In the genomic region with DNA sequence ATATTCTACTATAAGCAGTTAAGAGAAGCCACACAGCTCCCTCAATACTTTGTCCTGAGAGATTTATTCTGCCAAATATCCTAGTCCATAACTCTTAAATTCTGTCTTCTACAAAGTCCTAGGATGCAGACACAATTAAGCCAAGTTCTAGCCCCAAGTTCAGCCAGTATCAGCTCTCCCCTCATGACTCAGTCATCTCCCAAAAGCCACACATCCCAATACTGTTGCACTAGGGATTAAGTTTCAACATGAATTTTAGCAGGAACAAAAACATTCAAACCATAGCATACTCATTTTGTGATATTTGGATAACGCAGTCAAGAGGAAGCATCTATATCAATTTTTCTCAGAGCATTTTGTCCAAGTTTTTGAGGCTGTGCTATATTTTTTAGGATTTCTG, we compare ENCODE assay signal across 26 cellular contexts.
"Had no signal": no experiment of that assay in that cellular context is flagged by ENCODE, and none has a peak within 500 bp of the region (broad histone marks: within the 10 kb centered on the region; RNA-seq: fewer than 3 reads in every experiment).

No MANE protein-coding gene starts in this region.

- H3K4me1 ChIP-seq: ascending aorta had no signal

- H3K9me3 ChIP-seq: ascending aorta, SK-N-SH had no signal

- H3K27me3 ChIP-seq: ascending aorta, cardiac muscle cell had no signal

- H3K4me1 Mint-ChIP-seq: activated CD8-positive, alpha-beta memory T cell treated with anti-CD3 and anti-CD28 coated beads, Interleukin-2, amount 10 ng/mL, durations not matched to agents 7 days and 5 days; activated naive CD4-positive, alpha-beta T cell treated with anti-CD3 and anti-CD28 coated beads, Interleukin-2, amount 50 U/mL, for 24 hours had no signal

- H3K36me3 ChIP-seq: ascending aorta, cardiac muscle cell, WERI-Rb-1 had no signal

- H3K9ac ChIP-seq: SK-N-SH had no signal

- H3K4me3 Mint-ChIP-seq: activated CD8-positive, alpha-beta memory T cell treated with anti-CD3 and anti-CD28 coated beads, Interleukin-2, amount 10 ng/mL, durations not matched to agents 7 days and 5 days; activated naive CD4-positive, alpha-beta T cell treated with anti-CD3 and anti-CD28 coated beads, Interleukin-2, amount 50 U/mL, for 24 hours; activated T-cell treated with anti-CD3 and anti-CD28 coated beads, Interleukin-2, amount 50 U/mL, for 24 hours; activated T-helper 1 cell treated with anti-CD3 and anti-CD28 coated beads, Interleukin-12 subunit alpha, Interleukin-12 subunit beta, Interleukin-2, Interleukin-4 antibody, amounts not matched to agents 30 ng/mL and 10 ng/mL and 1 ng/mL, durations not matched to agents 14 hours and 24 hours and 36 hours; brain had no signal

- H3K27ac Mint-ChIP-seq: activated CD8-positive, alpha-beta memory T cell treated with anti-CD3 and anti-CD28 coated beads, Interleukin-2, amount 10 ng/mL, durations not matched to agents 7 days and 5 days; activated naive CD4-positive, alpha-beta T cell treated with anti-CD3 and anti-CD28 coated beads, Interleukin-2, amount 50 U/mL, for 24 hours; activated T-cell treated with anti-CD3 and anti-CD28 coated beads, Interleukin-2, amount 50 U/mL, for 24 hours; activated T-helper 1 cell treated with anti-CD3 and anti-CD28 coated beads, Interleukin-12 subunit alpha, Interleukin-12 subunit beta, Interleukin-2, Interleukin-4 antibody, amounts not matched to agents 30 ng/mL and 10 ng/mL and 1 ng/mL, durations not matched to agents 14 hours and 24 hours and 36 hours; brain had no signal

- H3K4me2 ChIP-seq: SK-N-SH had no signal

- DNase-seq: activated CD4-positive, alpha-beta T cell treated with anti-CD3 and anti-CD28 coated beads for 4 hours; activated CD8-positive, alpha-beta memory T cell treated with anti-CD3 and anti-CD28 coated beads, Interleukin-2, amount 10 ng/mL, durations not matched to agents 7 days and 5 days; activated effector memory CD4-positive, alpha-beta T cell treated with Interleukin-2 at 50 U/mL for 16 hours; activated naive CD4-positive, alpha-beta T cell; activated T-cell treated with anti-CD3 and anti-CD28 coated beads, Interleukin-2, amount 50 U/mL, for 24 hours; amniotic stem cell; NCI-H1105 treated with DMSO at 0.1 percent for 48 hours; NCI-H1436 treated with DMSO at 0.1 percent for 48 hours; NCI-H187; NCI-H2081; NCI-H510A treated with DMSO at 0.1 percent for 48 hours; NCI-H69; NK-92 treated with Interleukin-12 subunit alpha and Interleukin-12 subunit beta, amount 100 ng/mL, for 24 hours; OCI-M1; RPMI8226; SK-N-SH; T-helper 1 cell; WERI-Rb-1 had no signal

- H3K4me3 ChIP-seq: ascending aorta, cardiac muscle cell had no signal

- ATAC-seq: activated CD4-positive, CD25-positive, alpha-beta regulatory T cell treated with anti-CD3 and anti-CD28 coated beads, Interleukin-2, amount 50 U/mL, for 24 hours; activated CD8-positive, alpha-beta memory T cell treated with anti-CD3 and anti-CD28 coated beads, Interleukin-2, amount 10 ng/mL, durations not matched to agents 7 days and 5 days; Panc1; Right ventricle myocardium inferior had no signal

- H3K9me3 Mint-ChIP-seq: activated T-cell treated with anti-CD3 and anti-CD28 coated beads, Interleukin-2, amount 50 U/mL, for 24 hours; activated T-helper 1 cell treated with anti-CD3 and anti-CD28 coated beads, Interleukin-12 subunit alpha, Interleukin-12 subunit beta, Interleukin-2, Interleukin-4 antibody, amounts not matched to agents 30 ng/mL and 10 ng/mL and 1 ng/mL, durations not matched to agents 14 hours and 24 hours and 36 hours; brain had no signal

- H3K27ac ChIP-seq: ascending aorta, cardiac muscle cell, WERI-Rb-1 had no signal

- H3K36me3 Mint-ChIP-seq: activated CD8-positive, alpha-beta memory T cell treated with anti-CD3 and anti-CD28 coated beads, Interleukin-2, amount 10 ng/mL, durations not matched to agents 7 days and 5 days; activated naive CD4-positive, alpha-beta T cell treated with anti-CD3 and anti-CD28 coated beads, Interleukin-2, amount 50 U/mL, for 24 hours; brain had no signal

- H3K27me3 Mint-ChIP-seq: activated CD8-positive, alpha-beta memory T cell treated with anti-CD3 and anti-CD28 coated beads, Interleukin-2, amount 10 ng/mL, durations not matched to agents 7 days and 5 days; activated naive CD4-positive, alpha-beta T cell treated with anti-CD3 and anti-CD28 coated beads, Interleukin-2, amount 50 U/mL, for 24 hours; activated T-cell treated with anti-CD3 and anti-CD28 coated beads, Interleukin-2, amount 50 U/mL, for 24 hours had no signal
